In the genomic region with DNA sequence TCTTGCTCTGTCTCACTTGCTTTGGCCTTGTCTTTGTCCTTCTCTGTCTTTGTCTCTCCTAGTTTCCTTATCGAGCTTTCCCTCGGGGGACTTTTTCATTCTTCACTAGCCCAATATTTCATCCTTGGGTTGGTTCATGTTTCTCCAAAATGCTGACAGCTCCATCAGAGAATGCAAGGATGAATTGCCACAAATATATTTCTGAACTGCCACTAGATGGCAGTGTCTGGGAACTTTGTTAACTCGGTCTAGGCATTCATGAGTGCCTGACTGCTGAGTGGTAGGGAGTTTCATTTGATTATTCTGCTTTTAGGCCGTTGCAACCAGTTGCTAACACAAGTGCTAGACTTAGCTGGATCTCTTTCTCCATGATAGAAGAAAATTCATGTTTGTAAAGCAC, we compare ENCODE assay signal across 8 cellular contexts.
A peak's percentile ranks its signal among the peaks of the same experiment; 100 is the strongest.
DNase-seq lines count a peak whose midpoint lies in the region; ATAC-seq and TF ChIP-seq lines count a peak whose summit lies in the region.

No MANE protein-coding gene starts in this region.

- peaks cover 0 to 6% (median 0%) of the 10 kb centered on the region in 3 donors for H3K4me1 Mint-ChIP-seq in CD8-positive, alpha-beta memory T cell
- H3K4me1 Mint-ChIP-seq in type B pancreatic cell (ENCODE audit: unreplicated experiment), result no peaks in the 10 kb centered on the region

- no peaks in the 10 kb centered on the region for H3K79me2 ChIP-seq in MM.1S (ENCODE audit: low read length)

- H3K36me3 ChIP-seq in CD8-positive, alpha-beta memory T cell (ENCODE audit: insufficient read depth, low read length), result no peaks in the 10 kb centered on the region
- H3K36me3 ChIP-seq in MM.1S (replicated peaks; ENCODE audit: insufficient read depth, low read length), result no peaks in the 10 kb centered on the region

- H3K9me2 ChIP-seq in MM.1S (replicated peaks; ENCODE audit: insufficient read depth, low read length), result no peaks in the 10 kb centered on the region

- peak overlapping the region; percentile 38; the same call in 1 of the 2 replicates for H3K4me2 ChIP-seq in MM.1S (ENCODE audit: low read depth, low read length)

- no peak overlapping the region for H3K4me3 Mint-ChIP-seq in CD8-positive, alpha-beta memory T cell
- H3K4me3 Mint-ChIP-seq in type B pancreatic cell, result no peak overlapping the region

- no peaks in the 10 kb centered on the region for H3F3A ChIP-seq in MM.1S (ENCODE audit: insufficient read depth, low read length)

- no peaks in the 10 kb centered on the region for H4K20me1 ChIP-seq in MM.1S (ENCODE audit: insufficient read depth, low read length)

- H2AFZ ChIP-seq in MM.1S (ENCODE audit: low read length), result peak overlapping the region; percentile 52; the same call in 1 of the 2 replicates

- H3K4me1 ChIP-seq in CD8-positive, alpha-beta memory T cell (ENCODE audit: insufficient read depth, low read length), result no peaks in the 10 kb centered on the region
- H3K4me1 ChIP-seq in MM.1S (ENCODE audit: low read length), result no peaks in the 10 kb centered on the region

- POLR2A ChIA-PET in CD8-positive, alpha-beta memory T cell (lab: Charles Lee), result no interaction called here

- H3K27ac ChIP-seq in CD8-positive, alpha-beta memory T cell (ENCODE audit: low read depth, low read length), result no peak overlapping the region
- no peak overlapping the region for H3K27ac ChIP-seq in MM.1S (ENCODE audit: low read length)

- H3K27me3 Mint-ChIP-seq in CD8-positive, alpha-beta memory T cell, result no peaks in the 10 kb centered on the region
- H3K27me3 Mint-ChIP-seq in type B pancreatic cell, result no peaks in the 10 kb centered on the region

- no peaks in the 10 kb centered on the region for H3K9me3 ChIP-seq in CD8-positive, alpha-beta memory T cell (ENCODE audit: low read length)
- no peaks in the 10 kb centered on the region for H3K9me3 ChIP-seq in MM.1S (replicated peaks; ENCODE audit: insufficient read depth, low read length)

- no peaks in the 10 kb centered on the region for H3K36me3 Mint-ChIP-seq in CD8-positive, alpha-beta memory T cell
- no peaks in the 10 kb centered on the region for H3K36me3 Mint-ChIP-seq in type B pancreatic cell

- CTCF ChIA-PET in CD8-positive, alpha-beta memory T cell (lab: Charles Lee), result interaction anchor here (0.7 to 2.8 kb wide), 20 partner anchors 11 to 451 kb away, joined by 3 to 37 read pairs (median 4); a partner anchor contains a TSS

- H3K27me3 ChIP-seq in CD8-positive, alpha-beta memory T cell (ENCODE audit: insufficient read depth, low read length, poor library complexity, severe bottlenecking), result no peaks in the 10 kb centered on the region
- no peaks in the 10 kb centered on the region for H3K27me3 ChIP-seq in MM.1S (replicated peaks; ENCODE audit: insufficient read depth, low read length)

- peak in 3 of 5 donors; percentile 21 to 49 (median 38) for DNase-seq in CD8-positive, alpha-beta memory T cell
- peak; percentile 74 for DNase-seq in MM.1S
- DNase-seq in cerebellar cortex (ENCODE audit: low spot score), result peak; percentile 43
- peak; percentile 77 for DNase-seq in left kidney (ENCODE audit: low read depth, low spot score)
- DNase-seq in type B pancreatic cell (ENCODE audit: extremely low spot score, unreplicated experiment), result no peak
- no peak for DNase-seq in SIG-M5 treated with dmso at 0.1 percent for 504 hours (lab: John Stamatoyannopoulos, UW; ENCODE audit: unreplicated experiment)

- no peaks in the 10 kb centered on the region for H3K9me3 Mint-ChIP-seq in CD8-positive, alpha-beta memory T cell
- H3K9me3 Mint-ChIP-seq in type B pancreatic cell, result peaks cover 5% of the 10 kb centered on the region

- H3K9ac ChIP-seq in MM.1S (ENCODE audit: low read length), result no peak overlapping the region

- TF ChIP-seq CTCF in MM.1S (IDR thresholded peaks at IDR 0.05; ENCODE audit: low read length) (peak; percentile 68), type B pancreatic cell (conservative IDR thresholded peaks at IDR 0.05) (peak; percentile 86)

- ATAC-seq in GM19452 (IDR thresholded peaks at IDR 0.05; ENCODE audit: unreplicated experiment) (peak; percentile 67), HG02571 (IDR thresholded peaks at IDR 0.05; ENCODE audit: unreplicated experiment) (no peak)

- H3K4me3 ChIP-seq in CD8-positive, alpha-beta memory T cell (ENCODE audit: low read length), result no peak overlapping the region
- H3K4me3 ChIP-seq in MM.1S (ENCODE audit: low read length), result no peak overlapping the region

- H3K27ac Mint-ChIP-seq in CD8-positive, alpha-beta memory T cell, result no peak overlapping the region
- no peak overlapping the region for H3K27ac Mint-ChIP-seq in type B pancreatic cell

Comparison
In these comparisons a context has a peak if more than half of its experiments do, and no peak if none do; other contexts are left out.
1. DNase-seq: peak in CD8-positive, alpha-beta memory T cell (3 of 5), MM.1S (single experiment), cerebellar cortex (single experiment) and left kidney (single experiment); none in type B pancreatic cell (single experiment) and SIG-M5 treated with dmso at 0.1 percent for 504 hours (single experiment).